Comparison of ENCODE assay signal across 16 cellular contexts in the genomic region with DNA sequence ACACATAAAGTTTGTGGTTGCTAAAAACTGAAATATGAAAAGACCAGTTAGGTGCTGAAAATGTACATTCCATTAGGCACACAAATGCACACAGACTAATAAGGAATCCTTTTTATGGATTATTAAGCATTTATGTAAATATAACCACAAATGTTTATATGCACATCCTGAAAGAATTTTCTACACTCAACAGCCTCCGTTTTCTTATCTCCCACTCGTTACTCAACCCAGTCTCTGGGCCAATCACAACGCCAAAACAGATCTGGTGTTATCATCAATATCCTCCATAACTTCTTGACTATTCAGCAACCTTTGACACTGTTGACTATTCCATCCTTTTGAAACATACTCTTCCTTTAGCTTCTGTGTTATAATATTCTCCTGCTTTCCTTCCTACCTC.
A peak's percentile ranks its signal among the peaks of the same experiment; 100 is the strongest.
DNase-seq lines count a peak whose midpoint lies in the region; ATAC-seq and TF ChIP-seq lines count a peak whose summit lies in the region.
"Had no signal": no experiment of that assay in that cellular context is flagged by ENCODE, and none has a peak within 500 bp of the region (broad histone marks: within the 10 kb centered on the region; RNA-seq: fewer than 3 reads in every experiment).

No MANE protein-coding gene starts in this region.

- intact Hi-C loops in CD4-positive, alpha-beta T cell (cut with DNase I, micrococcal nuclease): no loop called here

- POLR2A ChIA-PET in CD4-positive, alpha-beta T cell (lab: Charles Lee): interaction anchor here (0.6 kb wide), 1 partner anchor 46 kb away, joined by 3 read pairs; no protein-coding TSS in a partner anchor

- H3K27me3 ChIP-seq in CD4-positive, alpha-beta T cell (ENCODE audit: control insufficient read depth, insufficient read depth, low read length): no peaks in the 10 kb centered on the region

- H3K9me3 Mint-ChIP-seq in CD4-positive, alpha-beta T cell: no peaks in the 10 kb centered on the region
- H3K9me3 Mint-ChIP-seq: CD14-positive monocyte had no signal

- no peaks in the 10 kb centered on the region for H3K27me3 Mint-ChIP-seq in CD4-positive, alpha-beta T cell

- DNase-seq in HCEC 1CT (peak; percentile 22), astrocyte of the cerebellum (ENCODE audit: low read depth) (peak; percentile 13), iris pigment epithelial cell (ENCODE audit: low read depth) (peak; percentile 93), NCI-H2107 (lab: John Stamatoyannopoulos, UW) (no peak)
- DNase-seq in CD4-positive, alpha-beta T cell: no peak
- DNase-seq: COR-L47, DMS153, NCI-H1417, NCI-H187, NCI-H345, NCI-H524 treated with DMSO at 0.1 percent for 48 hours, PC-3 had no signal

- in situ Hi-C loops in astrocyte of the cerebellum (cut with HindIII; ENCODE audit: low sequenced_read_pairs): no loop called here

- H3K9me3 ChIP-seq in CD4-positive, alpha-beta T cell (ENCODE audit: control insufficient read depth, low read length): no peaks in the 10 kb centered on the region

- H3K4me3 Mint-ChIP-seq in CD4-positive, alpha-beta T cell: no peak overlapping the region
- H3K4me3 Mint-ChIP-seq: CD14-positive monocyte had no signal

- no peaks in the 10 kb centered on the region for H3K36me3 Mint-ChIP-seq in CD4-positive, alpha-beta T cell (ENCODE audit: low read depth)

- CTCF ChIA-PET in CD4-positive, alpha-beta T cell (lab: Charles Lee): interaction anchor here (0.7 to 1.4 kb wide), 2 partner anchors 9 to 11 kb away, joined by 3 read pairs; no protein-coding TSS in a partner anchor

- no peak overlapping the region for H3K27ac ChIP-seq in CD4-positive, alpha-beta T cell (ENCODE audit: low read depth, low read length)

- H3K4me3 ChIP-seq in astrocyte of the cerebellum (ENCODE audit: low read depth, low read length): no peak overlapping the region

- ATAC-seq in HG02610 (IDR thresholded peaks at IDR 0.05; ENCODE audit: unreplicated experiment): no peak
- ATAC-seq in CD4-positive, alpha-beta T cell (ENCODE audit: poor library complexity): no peak
- no peak for ATAC-seq in GM18498 (IDR thresholded peaks at IDR 0.05; ENCODE audit: unreplicated experiment)
- ATAC-seq: HepG2, PC-3 had no signal

- H3K27ac Mint-ChIP-seq in CD4-positive, alpha-beta T cell: no peak overlapping the region

- no peak for TF ChIP-seq CTCF in astrocyte of the cerebellum (IDR thresholded peaks at IDR 0.05; ENCODE audit: low read depth, low read length, missing control alignments)
- TF ChIP-seq CTCF in CD4-positive, alpha-beta T cell (IDR thresholded peaks at IDR 0.05): no peak

- H3K4me1 Mint-ChIP-seq in CD4-positive, alpha-beta T cell (ENCODE audit: low read depth): no peaks in the 10 kb centered on the region

Comparison
In these comparisons a context has a peak if more than half of its experiments do, and no peak if none do; other contexts are left out.
1. DNase-seq: peak in HCEC 1CT (single experiment), astrocyte of the cerebellum (single experiment) and iris pigment epithelial cell (single experiment); none in NCI-H2107 (single experiment) and CD4-positive, alpha-beta T cell (0 of 10).